19 cellular contexts compared by ENCODE assay signal in genomic region chr12:51922146-51922545, GRCh38. TPM values are rescaled to one million over a fixed set of nuclear protein-coding genes. Genes with fewer than 3 reads are reported as not detected.
A peak's percentile ranks its signal among the peaks of the same experiment; 100 is the strongest.
DNase-seq lines count a peak whose midpoint lies in the region; ATAC-seq and TF ChIP-seq lines count a peak whose summit lies in the region.
"Had no signal": no experiment of that assay in that cellular context is flagged by ENCODE, and none has a peak within 500 bp of the region (broad histone marks: within the 10 kb centered on the region; RNA-seq: fewer than 3 reads in every experiment).

No MANE protein-coding gene starts in this region.

- ATAC-seq in right lobe of liver (no peak), gastrocnemius medialis (no peak), HG03457 (IDR thresholded peaks at IDR 0.05; ENCODE audit: unreplicated experiment) (no peak)

- peak overlapping the region; percentile 72 for H2AFZ ChIP-seq in GM23248

- H3K4me2 ChIP-seq in GM23248 (ENCODE audit: unreplicated experiment) = peak overlapping the region; percentile 71

- no peak for DNase-seq in GM23248
- DNase-seq in breast epithelium (ENCODE audit: low spot score in 2 of 2) = no peak
- no peak for DNase-seq in right lobe of liver
- no peak for DNase-seq in gastrocnemius medialis
- no peak for DNase-seq in H7
- DNase-seq in GM10266 (ENCODE audit: extremely low spot score) = no peak
- no peak for DNase-seq in NCI-H1105 (lab: John Stamatoyannopoulos, UW)
- DNase-seq: activated CD4-positive, alpha-beta memory T cell treated with anti-CD3 and anti-CD28 coated beads, Interleukin-2, amount 10 ng/mL, durations not matched to agents 7 days and 5 days; activated naive CD8-positive, alpha-beta T cell treated with anti-CD3 and anti-CD28 coated beads, Interleukin-2, amount 10 ng/mL, durations not matched to agents 7 days and 5 days; activated T-cell treated with anti-CD3 and anti-CD28 coated beads, Interleukin-2, amount 50 U/mL, for 48 hours; Calu3; effector CD8-positive, alpha-beta T cell; NCI-H146; NCI-H2227 treated with DMSO at 0.1 percent for 48 hours; nephron progenitor cell; NK-92 treated with Interleukin-12 subunit alpha and Interleukin-12 subunit beta, amount 100 ng/mL, for 24 hours had no signal

- in situ Hi-C loops in GM23248 (cut with MboI) (no loop called here), gastrocnemius medialis (cut with MboI; ENCODE audit: low sequenced_read_pairs in 4 of 4) (loop anchor here in 1 of 4 donors (10.0 kb wide), 1 partner anchor 53 kb away; no protein-coding TSS in a partner anchor)

- H3K27me3 ChIP-seq in GM23248 (replicated peaks; ENCODE audit: insufficient read depth) (no peaks in the 10 kb centered on the region), breast epithelium (no peaks in the 10 kb centered on the region), right lobe of liver (no peaks in the 10 kb centered on the region), gastrocnemius medialis (no peaks in the 10 kb centered on the region), H7 (ENCODE audit: control insufficient read depth, insufficient read depth, low read length) (peaks cover 8% of the 10 kb centered on the region)

- peaks cover 6% of the 10 kb centered on the region; the same call in 1 of the 2 replicates for H3F3A ChIP-seq in GM23248 (ENCODE audit: insufficient read depth)

- peak overlapping the region; percentile 46 for H3K9ac ChIP-seq in GM23248

- H3K4me1 ChIP-seq in GM23248 (ENCODE audit: insufficient read depth) (peaks cover 16% of the 10 kb centered on the region), breast epithelium (peaks cover 0 to 3% of the 10 kb centered on the region in 2 donors), right lobe of liver (peaks cover 0 to 52% (median 15%) of the 10 kb centered on the region in 4 donors), gastrocnemius medialis (peaks cover 40 to 59% of the 10 kb centered on the region in 2 donors)

- TF ChIP-seq CTCF in breast epithelium (IDR thresholded peaks at IDR 0.05) (no peak), right lobe of liver (IDR thresholded peaks at IDR 0.05) (no peak), gastrocnemius medialis (IDR thresholded peaks at IDR 0.05 in 4 of 5, conservative IDR thresholded peaks at IDR 0.05 in 1 of 5) (no peak), GM10266 (IDR thresholded peaks at IDR 0.05; ENCODE audit: control insufficient read depth, insufficient read depth, low read depth, missing control alignments) (no peak)

- H3K36me3 ChIP-seq in GM23248 (ENCODE audit: low read depth) (no peaks in the 10 kb centered on the region; the same call in 1 of the 2 replicates), breast epithelium (no peaks in the 10 kb centered on the region), right lobe of liver (no peaks in the 10 kb centered on the region), gastrocnemius medialis (no peaks in the 10 kb centered on the region), H7 (replicated peaks; ENCODE audit: control insufficient read depth, insufficient read depth, low read length) (no peaks in the 10 kb centered on the region)

- H3K79me2 ChIP-seq in GM23248 (ENCODE audit: insufficient read depth) = no peaks in the 10 kb centered on the region

- H3K9me3 ChIP-seq in GM23248 (ENCODE audit: low read depth) (no peaks in the 10 kb centered on the region), breast epithelium (no peaks in the 10 kb centered on the region), right lobe of liver (no peaks in the 10 kb centered on the region), gastrocnemius medialis (no peaks in the 10 kb centered on the region)

- H3K27ac ChIP-seq in GM23248 = peak overlapping the region; percentile 19; the same call in 1 of the 2 replicates
- peak overlapping the region; percentile 68 to 89 for H3K27ac ChIP-seq in breast epithelium
- H3K27ac ChIP-seq in right lobe of liver = peak overlapping the region; percentile 70 to 81 (median 81)
- peak overlapping the region; percentile 61 to 76 (median 67) for H3K27ac ChIP-seq in gastrocnemius medialis
- H3K27ac ChIP-seq: VCaP had no signal

- intact Hi-C loops in breast epithelium (cut with DNase I; ENCODE audit: low total_unique reads) = loop anchor here (5.0 kb wide), 1 partner anchor 890 kb away; no protein-coding TSS in a partner anchor
- intact Hi-C loops in right lobe of liver (cut with DNase I) = no loop called here
- intact Hi-C loops in gastrocnemius medialis (cut with DNase I; ENCODE audit: low total_unique reads) = loop anchor here (2.0 kb wide), 1 partner anchor 27 kb away; no protein-coding TSS in a partner anchor

- H3K4me3 ChIP-seq in GM23248 (no peak overlapping the region), breast epithelium (no peak overlapping the region), right lobe of liver (no peak overlapping the region), gastrocnemius medialis (no peak overlapping the region), H7 (ENCODE audit: insufficient read depth, low read depth, low read length) (no peak overlapping the region)

- TF ChIP-seq POLR2A in breast epithelium (IDR thresholded peaks at IDR 0.05) (no peak), right lobe of liver (IDR thresholded peaks at IDR 0.05) (no peak), gastrocnemius medialis (IDR thresholded peaks at IDR 0.05) (no peak)

- H3K9me2 ChIP-seq in GM23248 (ENCODE audit: insufficient read depth) = no peaks in the 10 kb centered on the region

- no peaks in the 10 kb centered on the region for H4K20me1 ChIP-seq in GM23248 (ENCODE audit: insufficient read depth)

- WGBS in GM23248 (ENCODE audit: low coverage in 1 of 2, low lambda C conversion rate in 2 of 2, missing lambda C conversion rate in 2 of 2), 2 experiments = 97 to 100% methylated on average over 2 of the region's 2 CpGs
- WGBS in right lobe of liver (ENCODE audit: insufficient coverage, low coverage, low lambda C conversion rate, missing lambda C conversion rate) = no CpG with 5 or more reads among the region's 2 CpGs

RNA-seq across cellular contexts. Expression of gene ACVRL1, which starts 14.8 kb away (rescaled TPM):
- total RNA-seq in GM23248 (2014; rRNA removed; shearing (Covaris generic)) = 67.4 and 114 TPM in 2 replicates
- 18.9 and 19.1 TPM in 2 replicates for polyA plus RNA-seq in GM23248 (2016; fragmentation: Nextera tagmentation; extraction: Ambion mirVana)
- total RNA-seq in breast epithelium (100 to 1,000 TPM in 2 of 3 donors, 10 to 100 TPM in 1; 24.7 to 274 (median 109) TPM), right lobe of liver (10 to 100 TPM in 1 of 6 experiments, 1 to 10 TPM in 5; 2.9 to 10.7 (median 6.2) TPM), gastrocnemius medialis (10 to 100 TPM; 37.1 to 53.5 (median 43.3) TPM)
- total RNA-seq in H7 (2014; rRNA removed; shearing (Covaris generic)) = 0.07 and 0.33 TPM in 2 replicates
- total RNA-seq: activated CD4-positive, alpha-beta memory T cell treated with anti-CD3 and anti-CD28 coated beads, Interleukin-2, amount 10 ng/mL, durations not matched to agents 7 days and 5 days; activated naive CD8-positive, alpha-beta T cell treated with anti-CD3 and anti-CD28 coated beads, Interleukin-2, amount 10 ng/mL, durations not matched to agents 7 days and 5 days; Calu3 had no signal

RNA-seq across cellular contexts. Expression of gene ACVR1B, which starts 29.4 kb away (rescaled TPM):
- total RNA-seq in GM23248 (2014; rRNA removed; shearing (Covaris generic)) = 16.4 and 17.0 TPM in 2 replicates
- 2.8 and 3.1 TPM in 2 replicates for polyA plus RNA-seq in GM23248 (2016; fragmentation: Nextera tagmentation; extraction: Ambion mirVana)
- total RNA-seq in breast epithelium (10 to 100 TPM; 12.3 to 26.3 (median 23.6) TPM), right lobe of liver (10 to 100 TPM; 14.1 to 28.0 (median 25.0) TPM), gastrocnemius medialis (10 to 100 TPM in 3 of 4 donors, 1 to 10 TPM in 1; 8.7 to 15.9 (median 10.1) TPM)
- 14.1 and 14.9 TPM in 2 replicates for total RNA-seq in H7 (2014; rRNA removed; shearing (Covaris generic))

RNA-seq across cellular contexts. Expression of gene ANKRD33, which starts 34.2 kb away (rescaled TPM):
- not detected in 2 replicates for total RNA-seq in GM23248 (2014; rRNA removed; shearing (Covaris generic))
- not detected in 2 replicates for polyA plus RNA-seq in GM23248 (2016; fragmentation: Nextera tagmentation; extraction: Ambion mirVana)
- total RNA-seq in breast epithelium = not detected
- total RNA-seq in right lobe of liver = 10 to 100 TPM in 1 of 6 experiments, 1 to 10 TPM in 2, not detected in 3; 1.1 to 10.5 (median 2.1) TPM
- not detected for total RNA-seq in gastrocnemius medialis
- 0.17 and 1.6 TPM in 2 replicates for total RNA-seq in H7 (2014; rRNA removed; shearing (Covaris generic))
- total RNA-seq: activated CD4-positive, alpha-beta memory T cell treated with anti-CD3 and anti-CD28 coated beads, Interleukin-2, amount 10 ng/mL, durations not matched to agents 7 days and 5 days; activated naive CD8-positive, alpha-beta T cell treated with anti-CD3 and anti-CD28 coated beads, Interleukin-2, amount 10 ng/mL, durations not matched to agents 7 days and 5 days; Calu3; M059J had no signal

Comparison
In these comparisons a context has a peak if more than half of its experiments do, and no peak if none do; other contexts are left out.
1. H3K27ac ChIP-seq: peak in every context shown above with its lines; median percentile 81 in right lobe of liver; 78 in breast epithelium; 67 in gastrocnemius medialis; 19 in GM23248.
2. intact Hi-C loops: an anchor here in breast epithelium (5.0 kb wide) and gastrocnemius medialis (2.0 kb wide); none called in right lobe of liver.